8 cellular contexts compared by ENCODE assay signal in genomic region chr5:115815006-115815692, GRCh38. TPM values are rescaled to one million over a fixed set of nuclear protein-coding genes. Genes with fewer than 3 reads are reported as not detected.
A peak's percentile ranks its signal among the peaks of the same experiment; 100 is the strongest.
DNase-seq lines count a peak whose midpoint lies in the region; TF ChIP-seq lines count a peak whose summit lies in the region.

No MANE protein-coding gene starts in this region.

- H3K27me3 ChIP-seq in A673 (replicated peaks; ENCODE audit: insufficient read depth, low read depth, low read length, poor library complexity) (peaks cover 67% of the 10 kb centered on the region), ectodermal cell (ENCODE audit: control insufficient read depth, insufficient read depth, low read length, poor library complexity, severe bottlenecking) (peaks cover 26% of the 10 kb centered on the region)

- peaks cover 19% of the 10 kb centered on the region for H3K36me3 Mint-ChIP-seq in nephron (ENCODE audit: low read depth)

- peaks cover 21% of the 10 kb centered on the region for H3K27me3 Mint-ChIP-seq in nephron (ENCODE audit: low read depth)

- H3K27ac ChIP-seq in A673 (ENCODE audit: low read depth, low read length, poor library complexity, severe bottlenecking) (no peak overlapping the region), ectodermal cell (ENCODE audit: insufficient read depth, low read depth, low read length, poor library complexity, severe bottlenecking) (no peak overlapping the region)

- H3K36me3 ChIP-seq in A673 (ENCODE audit: insufficient read depth, low read length, poor library complexity, severe bottlenecking) (no peaks in the 10 kb centered on the region), ectodermal cell (ENCODE audit: control insufficient read depth, insufficient read depth, low read length) (no peaks in the 10 kb centered on the region)

- H3K9me3 ChIP-seq in A673 (ENCODE audit: low read depth, low read length, poor library complexity, severe bottlenecking) = no peaks in the 10 kb centered on the region
- H3K9me3 ChIP-seq in ectodermal cell (ENCODE audit: control insufficient read depth, low read length) = no peaks in the 10 kb centered on the region

- WGBS in ectodermal cell, 2 experiments = 27 to 32% methylated on average over 21 of the region's 21 CpGs

- peak overlapping the region; percentile 88 to 96 (median 91) for H3K4me3 Mint-ChIP-seq in nephron

- DNase-seq in A673 (ENCODE audit: low spot score) = no peak
- DNase-seq in HFF-Myc (ENCODE audit: extremely low read depth, low read depth) = no peak
- DNase-seq in SHP77 (lab: John Stamatoyannopoulos, UW) = no peak
- DNase-seq in GDM1 (lab: John Stamatoyannopoulos, UW) = no peak
- no peak for DNase-seq in DMS53 treated with DMSO at 0.1 percent for 48 hours (lab: John Stamatoyannopoulos, UW; ENCODE audit: unreplicated experiment)
- DNase-seq in activated CD8-positive, alpha-beta memory T cell treated with anti-CD3 and anti-CD28 coated beads, Interleukin-2, amount 50 U/mL, for 48 hours = no peak

- peaks cover 3% of the 10 kb centered on the region for H3K4me1 ChIP-seq in A673 (ENCODE audit: insufficient read depth, low read length, poor library complexity, severe bottlenecking)
- peaks cover 3% of the 10 kb centered on the region for H3K4me1 ChIP-seq in ectodermal cell (ENCODE audit: control insufficient read depth, insufficient read depth, low read length)

- peak overlapping the region in 2 of 3 experiments; percentile 49 to 64 for H3K27ac Mint-ChIP-seq in nephron

- POLR2A ChIA-PET in A673 (lab: Charles Lee; ENCODE audit: low non-redundant PET) = no interaction called here

- peaks cover 48% of the 10 kb centered on the region for H3K4me1 Mint-ChIP-seq in nephron

- no TSS peak for BruUV-seq in A673 (replicated peaks; lab: Mats Ljungman, UMichigan)

- CTCF ChIA-PET in A673 (lab: Charles Lee) = no interaction called here

- TF ChIP-seq CTCF in A673 (conservative IDR thresholded peaks at IDR 0.05; ENCODE audit: low read depth, low read length) (no peak), HFF-Myc (IDR thresholded peaks at IDR 0.05; ENCODE audit: low read depth, low read length, missing control alignments) (no peak), nephron (IDR thresholded peaks at IDR 0.05; ENCODE audit: unreplicated experiment in 3 of 3) (no peak)

- H3K9me3 Mint-ChIP-seq in nephron = no peaks in the 10 kb centered on the region

- intact Hi-C loops in A673 (cut with micrococcal nuclease; ENCODE audit: unreplicated experiment) = no loop called here

- H3K4me3 ChIP-seq in A673 (ENCODE audit: low read depth, low read length, poor library complexity, severe bottlenecking) = peak overlapping the region; percentile 52
- peak overlapping the region; percentile 46; the same call in 1 of the 2 replicates for H3K4me3 ChIP-seq in HFF-Myc (replicated peaks; ENCODE audit: low read depth, low read length)
- peak overlapping the region; percentile 84 for H3K4me3 ChIP-seq in ectodermal cell (ENCODE audit: insufficient read depth, low read depth, low read length)

RNA-seq across cellular contexts. Expression of gene CDO1, which starts 1.3 kb away (rescaled TPM):
- total RNA-seq in A673 (2021) = 1.5 and 3.2 TPM in 2 replicates
- 29.4 TPM for polyA plus RNA-seq in ectodermal cell (2013, experiment 1 of 4)
- 25.2 TPM for polyA plus RNA-seq in ectodermal cell (2013, experiment 2 of 4)
- polyA plus RNA-seq in ectodermal cell (2013, experiment 3 of 4) = 27.4 TPM
- polyA plus RNA-seq in ectodermal cell (2013, experiment 4 of 4) = 29.1 TPM

RNA-seq across cellular contexts. Expression of gene ATG12, which starts 26.2 kb away (rescaled TPM):
- 55.8 and 59.6 TPM in 2 replicates for total RNA-seq in A673 (2021)
- 67.7 TPM for polyA plus RNA-seq in ectodermal cell (2013, experiment 1 of 4)
- 64.1 TPM for polyA plus RNA-seq in ectodermal cell (2013, experiment 2 of 4)
- 54.1 TPM for polyA plus RNA-seq in ectodermal cell (2013, experiment 3 of 4)
- polyA plus RNA-seq in ectodermal cell (2013, experiment 4 of 4) = 71.8 TPM

RNA-seq across cellular contexts. Expression of gene AP3S1, which starts 26.6 kb away (rescaled TPM):
- 66.9 and 71.8 TPM in 2 replicates for total RNA-seq in A673 (2021)
- polyA plus RNA-seq in ectodermal cell (2013, experiment 1 of 4) = 90.5 TPM
- polyA plus RNA-seq in ectodermal cell (2013, experiment 2 of 4) = 92.3 TPM
- 67.4 TPM for polyA plus RNA-seq in ectodermal cell (2013, experiment 3 of 4)
- polyA plus RNA-seq in ectodermal cell (2013, experiment 4 of 4) = 75.9 TPM
